9 cellular contexts compared by ENCODE assay signal in the genomic region with DNA sequence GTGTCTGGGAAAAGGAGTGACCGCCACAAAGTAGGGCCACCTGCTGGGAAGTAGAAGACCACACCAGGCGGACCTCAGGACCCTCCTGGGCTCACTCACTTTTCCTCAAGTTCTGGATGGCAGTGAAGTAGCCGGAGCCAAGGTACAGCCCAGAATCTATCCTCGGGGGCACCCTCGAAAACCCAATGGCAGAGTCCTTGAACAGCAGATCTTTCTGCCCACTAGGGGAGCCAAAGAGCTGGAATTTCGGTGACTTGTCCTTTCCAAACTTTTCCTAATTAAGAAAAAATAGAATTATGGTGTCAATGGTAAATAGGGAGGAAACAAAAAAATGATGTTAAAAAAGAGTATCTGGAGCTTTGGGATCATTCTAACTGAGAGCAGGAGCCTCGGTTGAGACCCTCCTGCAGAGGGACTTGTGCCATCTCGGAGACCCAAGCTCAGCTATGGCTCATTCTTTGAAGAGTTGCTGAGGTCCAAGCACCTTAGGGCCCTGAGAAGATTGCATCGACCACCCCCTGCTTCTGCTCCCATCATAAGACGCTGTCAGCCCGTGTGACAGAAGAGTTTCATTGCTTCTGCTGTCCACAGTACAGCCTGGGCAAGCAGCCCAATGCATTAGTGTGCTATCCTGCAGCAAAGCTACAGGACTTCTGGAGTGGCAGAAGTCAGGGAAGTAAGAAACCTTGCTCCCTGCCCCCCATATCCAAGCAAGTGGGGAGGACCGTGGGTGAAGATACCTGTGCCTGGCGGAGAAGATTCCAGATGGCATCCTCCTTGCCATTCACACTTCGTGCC. TPM values are rescaled to one million over a fixed set of nuclear protein-coding genes. Genes with fewer than 3 reads are reported as not detected.
A peak's percentile ranks its signal among the peaks of the same experiment; 100 is the strongest.
DNase-seq lines count a peak whose midpoint lies in the region; ATAC-seq and TF ChIP-seq lines count a peak whose summit lies in the region.
"Had no signal": no experiment of that assay in that cellular context is flagged by ENCODE, and none has a peak within 500 bp of the region (broad histone marks: within the 10 kb centered on the region; RNA-seq: fewer than 3 reads in every experiment).

No MANE protein-coding gene starts in this region.

- no peaks in the 10 kb centered on the region for H3K9me3 ChIP-seq in cardiac muscle cell (ENCODE audit: low read depth)
- H3K9me3 ChIP-seq: HAP-1 had no signal

- DNase-seq in cardiac muscle cell (ENCODE audit: low read depth in 1 of 2, low spot score in 1 of 2) (peak in 1 of 2 donors; percentile 9), Right ventricle myocardium inferior (ENCODE audit: missing footprints) (no peak), OCI-M1 (lab: John Stamatoyannopoulos, UW) (peak; percentile 42), fibroblast of pulmonary artery (ENCODE audit: low read depth) (peak; percentile 18), type B pancreatic cell (ENCODE audit: extremely low spot score, unreplicated experiment) (no peak), NCI-H2081 treated with DMSO at 0.1 percent for 48 hours (lab: John Stamatoyannopoulos, UW) (no peak)
- DNase-seq in T-helper 2 cell treated with Interferon-gamma antibody and Interleukin-4, amounts not matched to agents 5 μg/mL and 100 μg/mL, for 36 hours (ENCODE audit: low spot score) = no peak

- no peak overlapping the region for H3K27ac Mint-ChIP-seq in type B pancreatic cell
- H3K27ac Mint-ChIP-seq in T-helper 2 cell treated with Interferon-gamma antibody and Interleukin-4, amounts not matched to agents 5 μg/mL and 100 μg/mL, for 36 hours = no peak overlapping the region

- H3K27ac ChIP-seq in cardiac muscle cell = no peak overlapping the region

- intact Hi-C loops in Right ventricle myocardium inferior (cut with DNase I) = no loop called here

- H3K4me1 ChIP-seq in cardiac muscle cell (ENCODE audit: low read depth) = peaks cover 9% of the 10 kb centered on the region
- H3K4me1 ChIP-seq: HAP-1 had no signal

- peak; percentile 72 for TF ChIP-seq CTCF in cardiac muscle cell (IDR thresholded peaks at IDR 0.05; ENCODE audit: low read depth, low read length)
- peak; percentile 64 for TF ChIP-seq CTCF in fibroblast of pulmonary artery (IDR thresholded peaks at IDR 0.05; ENCODE audit: low read length, missing control alignments)
- peak; percentile 76 for TF ChIP-seq CTCF in type B pancreatic cell (conservative IDR thresholded peaks at IDR 0.05)

- no peaks in the 10 kb centered on the region for H3K9me3 Mint-ChIP-seq in type B pancreatic cell
- H3K9me3 Mint-ChIP-seq in T-helper 2 cell treated with Interferon-gamma antibody and Interleukin-4, amounts not matched to agents 5 μg/mL and 100 μg/mL, for 36 hours = no peaks in the 10 kb centered on the region

- no peaks in the 10 kb centered on the region for H3K4me1 Mint-ChIP-seq in type B pancreatic cell (ENCODE audit: unreplicated experiment)
- H3K4me1 Mint-ChIP-seq in T-helper 2 cell treated with Interferon-gamma antibody and Interleukin-4, amounts not matched to agents 5 μg/mL and 100 μg/mL, for 36 hours (ENCODE audit: low read depth) = no peaks in the 10 kb centered on the region

- ATAC-seq in Right ventricle myocardium inferior (no peak), GM21717 (IDR thresholded peaks at IDR 0.05; ENCODE audit: unreplicated experiment) (no peak)

- no peak overlapping the region for H3K4me3 Mint-ChIP-seq in type B pancreatic cell
- no peak overlapping the region for H3K4me3 Mint-ChIP-seq in T-helper 2 cell treated with Interferon-gamma antibody and Interleukin-4, amounts not matched to agents 5 μg/mL and 100 μg/mL, for 36 hours

- peaks cover 19% of the 10 kb centered on the region for H3K27me3 Mint-ChIP-seq in type B pancreatic cell
- H3K27me3 Mint-ChIP-seq in T-helper 2 cell treated with Interferon-gamma antibody and Interleukin-4, amounts not matched to agents 5 μg/mL and 100 μg/mL, for 36 hours (ENCODE audit: low read depth) = peaks cover 25% of the 10 kb centered on the region

- no peaks in the 10 kb centered on the region for H3K36me3 ChIP-seq in cardiac muscle cell
- H3K36me3 ChIP-seq: HAP-1 had no signal

- H3K4me3 ChIP-seq in cardiac muscle cell (no peak overlapping the region), fibroblast of pulmonary artery (replicated peaks; ENCODE audit: low read depth, low read length) (no peak overlapping the region)
- H3K4me3 ChIP-seq: HAP-1 had no signal

- H3K36me3 Mint-ChIP-seq in type B pancreatic cell = no peaks in the 10 kb centered on the region
- no peaks in the 10 kb centered on the region for H3K36me3 Mint-ChIP-seq in T-helper 2 cell treated with Interferon-gamma antibody and Interleukin-4, amounts not matched to agents 5 μg/mL and 100 μg/mL, for 36 hours (ENCODE audit: low read depth)

- H3K27me3 ChIP-seq in cardiac muscle cell = no peaks in the 10 kb centered on the region

RNA-seq across cellular contexts. Expression of a gene that starts 14.8 kb away (rescaled TPM):
- total RNA-seq in cardiac muscle cell (not detected in 2 replicates), Right ventricle myocardium inferior (4.8 TPM), type B pancreatic cell (ENCODE audit: low replicate concordance) (not detected in 2 replicates)
- polyA plus RNA-seq in cardiac muscle cell = not detected in 2 replicates

RNA-seq across cellular contexts. Expression of a gene that starts 42.9 kb away (rescaled TPM):
- 7.2 and 8.6 TPM in 2 replicates for total RNA-seq in cardiac muscle cell
- 5.3 and 10.4 TPM in 2 replicates for polyA plus RNA-seq in cardiac muscle cell
- total RNA-seq in Right ventricle myocardium inferior = 1.2 TPM
- 0.17 and 0.34 TPM in 2 replicates for total RNA-seq in type B pancreatic cell (ENCODE audit: low replicate concordance)

RNA-seq across cellular contexts. Expression of a gene that starts 47.8 kb away (rescaled TPM):
- total RNA-seq in cardiac muscle cell = not detected in 2 replicates
- not detected in 2 replicates for polyA plus RNA-seq in cardiac muscle cell
- total RNA-seq in Right ventricle myocardium inferior = not detected
- total RNA-seq in type B pancreatic cell (ENCODE audit: low replicate concordance) = not detected in 2 replicates

Comparison
In these comparisons a context has a peak if more than half of its experiments do, and no peak if none do; other contexts are left out.
1. DNase-seq: peak in OCI-M1 (single experiment) and fibroblast of pulmonary artery (single experiment); none in Right ventricle myocardium inferior (single experiment), type B pancreatic cell (single experiment), NCI-H2081 treated with DMSO at 0.1 percent for 48 hours (single experiment) and T-helper 2 cell treated with Interferon-gamma antibody and Interleukin-4, amounts not matched to agents 5 μg/mL and 100 μg/mL, for 36 hours (single experiment).
2. Peak in every context shown above with its lines, with median percentiles within 50 percentile points of each other: CTCF ChIP-seq.